ENCODE assay signal across 9 cellular contexts in genomic region chr22:50326959-50327710, GRCh38. TPM values are rescaled to one million over a fixed set of nuclear protein-coding genes. Genes with fewer than 3 reads are reported as not detected.
DNase-seq lines count a peak whose midpoint lies in the region; ATAC-seq, FAIRE-seq and TF ChIP-seq lines count a peak whose summit lies in the region.
"Had no signal": no experiment of that assay in that cellular context is flagged by ENCODE, and none has a peak within 500 bp of the region (broad histone marks: within the 10 kb centered on the region; RNA-seq: fewer than 3 reads in every experiment).

Gene DENND6B (minus strand): TSS chr22:50327012. CDS start chr22:50326988, 24 bp downstream.

- peak within 1 kb of the TSS; percentile 26 to 98 (median 91) for H3K9ac ChIP-seq in subcutaneous abdominal adipose tissue (ENCODE audit: low read length in 5 of 5)

- H3K4me3 ChIP-seq in CD8-positive, alpha-beta memory T cell (ENCODE audit: low read length): peak within 1 kb of the TSS; percentile 53
- peak within 1 kb of the TSS; percentile 72 to 86 (median 75) for H3K4me3 ChIP-seq in subcutaneous abdominal adipose tissue (ENCODE audit: low read depth in 1 of 5, low read length in 5 of 5)

- no peak for TF ChIP-seq CTCF in nephron progenitor cell (IDR thresholded peaks at IDR 0.05)

- POLR2A ChIA-PET in CD8-positive, alpha-beta memory T cell (lab: Charles Lee): interaction anchor here (1.5 kb wide), 1 partner anchor 75 kb away, joined by 7 read pairs; the partner anchor contains the start of gene HDAC10

- H3K9me3 ChIP-seq in CD8-positive, alpha-beta memory T cell (ENCODE audit: low read length): no peaks in the 10 kb centered on the region
- no peaks in the 10 kb centered on the region for H3K9me3 ChIP-seq in subcutaneous abdominal adipose tissue (ENCODE audit: control insufficient read depth in 5 of 5, low read length in 5 of 5)

- H3K4me3 Mint-ChIP-seq in CD8-positive, alpha-beta memory T cell: peak within 1 kb of the TSS; percentile 78 to 91 (median 84)
- peak within 1 kb of the TSS; percentile 91 for H3K4me3 Mint-ChIP-seq in nephron progenitor cell

- FAIRE-seq in HTR-8/SVneo (lab: Jason Lieb, UNC): no peak
- FAIRE-seq: islet of Langerhans had no signal

- H3K27me3 ChIP-seq in CD8-positive, alpha-beta memory T cell (ENCODE audit: insufficient read depth, low read length, poor library complexity, severe bottlenecking): no peaks in the 10 kb centered on the region
- no peaks in the 10 kb centered on the region for H3K27me3 ChIP-seq in subcutaneous abdominal adipose tissue (ENCODE audit: control insufficient read depth in 5 of 5, insufficient read depth in 4 of 5, low read length in 5 of 5)

- H3K9me3 Mint-ChIP-seq in CD8-positive, alpha-beta memory T cell: no peaks in the 10 kb centered on the region
- peaks cover 4% of the 10 kb centered on the region for H3K9me3 Mint-ChIP-seq in nephron progenitor cell

- H3K27ac Mint-ChIP-seq in CD8-positive, alpha-beta memory T cell: peak within 1 kb of the TSS; percentile 37 to 95 (median 70)
- no peak within 1 kb of the TSS for H3K27ac Mint-ChIP-seq in nephron progenitor cell

- peaks cover 7% of the 10 kb centered on the region for H3K4me1 ChIP-seq in CD8-positive, alpha-beta memory T cell (ENCODE audit: insufficient read depth, low read length)
- H3K4me1 ChIP-seq in subcutaneous abdominal adipose tissue (ENCODE audit: control insufficient read depth in 5 of 5, insufficient read depth in 5 of 5, low read length in 5 of 5): peaks cover 3 to 23% (median 17%) of the 10 kb centered on the region in 5 donors

- H3K4me1 Mint-ChIP-seq in CD8-positive, alpha-beta memory T cell: peaks cover 4 to 13% (median 13%) of the 10 kb centered on the region in 3 donors
- peaks cover 16% of the 10 kb centered on the region for H3K4me1 Mint-ChIP-seq in nephron progenitor cell

- DNase-seq in CD8-positive, alpha-beta memory T cell: peak; percentile 58 to 73 (median 64)
- DNase-seq in HTR-8/SVneo (ENCODE audit: insufficient read length, low spot score) (peak; percentile 76), RKO (ENCODE audit: low spot score) (peak; percentile 86), fibroblast of the conjunctiva (ENCODE audit: low read depth) (peak; percentile 49), nephron progenitor cell (peak; percentile 89)
- DNase-seq in activated effector memory CD4-positive, alpha-beta T cell treated with Interleukin-2 at 50 U/mL for 16 hours: peak; percentile 53

- H3K36me3 ChIP-seq in CD8-positive, alpha-beta memory T cell (ENCODE audit: insufficient read depth, low read length): no peaks in the 10 kb centered on the region
- H3K36me3 ChIP-seq in subcutaneous abdominal adipose tissue (ENCODE audit: control insufficient read depth in 5 of 5, insufficient read depth in 5 of 5, low read length in 5 of 5): no peaks in the 10 kb centered on the region

- H3K36me3 Mint-ChIP-seq in CD8-positive, alpha-beta memory T cell: no peaks in the 10 kb centered on the region
- no peaks in the 10 kb centered on the region for H3K36me3 Mint-ChIP-seq in nephron progenitor cell (ENCODE audit: low read depth)

- peaks cover 3 to 6% of the 10 kb centered on the region in 2 donors for H3K27me3 Mint-ChIP-seq in CD8-positive, alpha-beta memory T cell
- peaks cover 23% of the 10 kb centered on the region for H3K27me3 Mint-ChIP-seq in nephron progenitor cell (ENCODE audit: low read depth, poor library complexity)

- H3K27ac ChIP-seq in CD8-positive, alpha-beta memory T cell (ENCODE audit: low read depth, low read length): peak within 1 kb of the TSS; percentile 61
- peak within 1 kb of the TSS; percentile 87 for H3K27ac ChIP-seq in subcutaneous abdominal adipose tissue (ENCODE audit: low read depth, low read length)

- CTCF ChIA-PET in CD8-positive, alpha-beta memory T cell (lab: Charles Lee): interaction anchor here (1.0 to 4.5 kb wide), 13 partner anchors 8 to 293 kb away, joined by 3 to 33 read pairs (median 5); partner anchors contain the start of genes HDAC10, MAPK11, SCO2 and TUBGCP6

- peak; percentile 91 for ATAC-seq in GM19452 (IDR thresholded peaks at IDR 0.05; ENCODE audit: unreplicated experiment)

RNA-seq across cellular contexts. Expression of gene DENND6B, which starts in this region (rescaled TPM):
- 1 to 10 TPM; 3.9 to 4.3 TPM for total RNA-seq in CD8-positive, alpha-beta memory T cell
- 0.67 TPM for polyA plus RNA-seq in CD8-positive, alpha-beta memory T cell

Comparison
In these comparisons a context has a peak if more than half of its experiments do, and no peak if none do; other contexts are left out.
1. Peak in every context shown above with its lines: DNase-seq, ATAC-seq, H3K4me3 ChIP-seq and H3K27ac ChIP-seq.